ENCODE assay signal across 9 cellular contexts in genomic region chr3:159679900-159680299, GRCh38.
"Had no signal": no experiment of that assay in that cellular context is flagged by ENCODE, and none has a peak within 500 bp of the region (broad histone marks: within the 10 kb centered on the region; RNA-seq: fewer than 3 reads in every experiment).

No MANE protein-coding gene starts in this region.

- DNase-seq: GM23248, GOT3, H7, HFFc6 had no signal

- H2AFZ ChIP-seq: GM23248 had no signal

- ATAC-seq: HCT116, HepG2, K562 had no signal

- FAIRE-seq: HepG2, K562 had no signal

- H3K9ac ChIP-seq: GM23248 had no signal

- H3K36me3 ChIP-seq: HAP-1 had no signal

- H3K9me3 Mint-ChIP-seq: HFFc6 had no signal

- H3K4me1 ChIP-seq: HAP-1 had no signal

- H3K4me3 Mint-ChIP-seq: HFFc6 had no signal

- H3K9me3 ChIP-seq: HAP-1 had no signal

- H3K27ac Mint-ChIP-seq: HFFc6 had no signal

- H3K27ac ChIP-seq: GM23248, HL-60 had no signal

- H3K4me3 ChIP-seq: GM23248, HAP-1, K562 had no signal
